8 cellular contexts compared by ENCODE assay signal in genomic region chrX:150361777-150362351, GRCh38. TPM values are rescaled to one million over a fixed set of nuclear protein-coding genes. Genes with fewer than 3 reads are reported as not detected.
A peak's percentile ranks its signal among the peaks of the same experiment; 100 is the strongest.
DNase-seq lines count a peak whose midpoint lies in the region; ATAC-seq and TF ChIP-seq lines count a peak whose summit lies in the region.

No MANE protein-coding gene starts in this region.

- H3K4me3 ChIP-seq in ACC112 (ENCODE audit: low read depth, low read length), result peak overlapping the region; percentile 87
- H3K4me3 ChIP-seq in PC-3 (ENCODE audit: low read length), result peak overlapping the region; percentile 91
- H3K4me3 ChIP-seq in muscle layer of colon (ENCODE audit: low read depth in 1 of 2, low read length in 2 of 2), result peak overlapping the region; percentile 42 to 56
- H3K4me3 ChIP-seq in aorta (ENCODE audit: low read length in 2 of 2), result no peak overlapping the region

- ATAC-seq in PC-3 (peak; percentile 20), aorta (ENCODE audit: low FRiP score) (no peak), GM21723 (IDR thresholded peaks at IDR 0.05; ENCODE audit: unreplicated experiment) (no peak)

- H3K27me3 ChIP-seq in ACC112 (ENCODE audit: insufficient read depth, low read length), result peaks cover 3% of the 10 kb centered on the region; the same call in 1 of the 2 replicates
- no peaks in the 10 kb centered on the region for H3K27me3 ChIP-seq in PC-3 (ENCODE audit: low read length)
- peaks cover 0 to 35% of the 10 kb centered on the region in 2 donors for H3K27me3 ChIP-seq in muscle layer of colon (ENCODE audit: control insufficient read depth in 1 of 2, insufficient read depth in 2 of 2, low read length in 2 of 2)
- no peaks in the 10 kb centered on the region for H3K27me3 ChIP-seq in aorta (ENCODE audit: control insufficient read depth in 1 of 2, insufficient read depth in 2 of 2, low read length in 1 of 2)

- H2AFZ ChIP-seq in ACC112 (ENCODE audit: low read length, unreplicated experiment), result no peak overlapping the region
- H2AFZ ChIP-seq in PC-3 (ENCODE audit: low read length), result peak overlapping the region; percentile 97

- POLR2A ChIA-PET in PC-3 (lab: Charles Lee; ENCODE audit: unreplicated experiment) (no interaction called here), GM10248 (lab: Yijun Ruan, JAX) (no interaction called here)

- no peaks in the 10 kb centered on the region for H3K36me3 ChIP-seq in ACC112 (ENCODE audit: insufficient read depth, low read length)
- H3K36me3 ChIP-seq in PC-3 (ENCODE audit: low read depth, low read length), result no peaks in the 10 kb centered on the region
- no peaks in the 10 kb centered on the region for H3K36me3 ChIP-seq in muscle layer of colon (ENCODE audit: insufficient read depth, low read length)
- H3K36me3 ChIP-seq in aorta (ENCODE audit: control insufficient read depth in 1 of 2, insufficient read depth in 2 of 2, low read length in 1 of 2), result no peaks in the 10 kb centered on the region

- peaks cover 4% of the 10 kb centered on the region for H3K4me1 ChIP-seq in ACC112 (ENCODE audit: control insufficient read depth, insufficient read depth, low read length, unreplicated experiment)
- H3K4me1 ChIP-seq in PC-3 (ENCODE audit: insufficient read depth, low read length), result peaks cover 20% of the 10 kb centered on the region
- peaks cover 6% of the 10 kb centered on the region for H3K4me1 ChIP-seq in muscle layer of colon (ENCODE audit: insufficient read depth, low read length)
- no peaks in the 10 kb centered on the region for H3K4me1 ChIP-seq in aorta (ENCODE audit: control insufficient read depth in 1 of 2, insufficient read depth in 2 of 2, low read length in 2 of 2)

- H4K20me1 ChIP-seq in PC-3 (ENCODE audit: low read length), result no peaks in the 10 kb centered on the region

- peaks cover 11% of the 10 kb centered on the region for H3K79me2 ChIP-seq in ACC112 (ENCODE audit: control insufficient read depth, insufficient read depth, low read length, unreplicated experiment)
- peaks cover 14% of the 10 kb centered on the region for H3K79me2 ChIP-seq in PC-3 (ENCODE audit: low read length)

- intact Hi-C loops in PC-3 (cut with micrococcal nuclease) (loop anchor here (2.0 to 5.0 kb wide), 6 partner anchors 70 to 399 kb away; no protein-coding TSS in a partner anchor), aorta (cut with DNase I) (loop anchor here (5.0 to 10.0 kb wide), 7 partner anchors 125 to 410 kb away; no protein-coding TSS in a partner anchor)

- peak overlapping the region; percentile 100 for H3K4me2 ChIP-seq in PC-3 (ENCODE audit: low read length)

- 0 to 27% methylated on average over 31 to 37 of the region's 37 CpGs for WGBS in aorta, 2 donors

- H3K9ac ChIP-seq in PC-3 (ENCODE audit: low read length), result no peak overlapping the region
- H3K9ac ChIP-seq in muscle layer of colon (ENCODE audit: low read length), result no peak overlapping the region

- H3K9me3 ChIP-seq in PC-3 (ENCODE audit: low read length) (no peaks in the 10 kb centered on the region), muscle layer of colon (ENCODE audit: low read length) (no peaks in the 10 kb centered on the region), aorta (ENCODE audit: control insufficient read depth, low read length) (no peaks in the 10 kb centered on the region)

- CTCF ChIA-PET in PC-3 (lab: Charles Lee) (interaction anchor here (1.1 kb wide), 1 partner anchor 216 kb away, joined by 4 read pairs; no protein-coding TSS in a partner anchor), GM10248 (lab: Yijun Ruan, JAX) (no interaction called here)

- H3K27ac ChIP-seq in ACC112 (ENCODE audit: low read depth, low read length), result no peak overlapping the region
- H3K27ac ChIP-seq in PC-3 (ENCODE audit: low read length), result no peak overlapping the region
- no peak overlapping the region for H3K27ac ChIP-seq in muscle layer of colon (ENCODE audit: low read depth, low read length)
- H3K27ac ChIP-seq in aorta (ENCODE audit: low read depth in 1 of 2, low read length in 2 of 2), result no peak overlapping the region

- DNase-seq in PC-3 (peak; percentile 36), cerebellar cortex (ENCODE audit: low spot score) (peak; percentile 23), aorta (peak; percentile 55 to 78), GM10248 (ENCODE audit: extremely low spot score) (no peak)
- DNase-seq in central memory CD4-positive, alpha-beta T cell, result no peak

- no peaks in the 10 kb centered on the region for H3F3A ChIP-seq in PC-3 (ENCODE audit: low read length, unreplicated experiment)

- TF ChIP-seq CTCF in PC-3 (conservative IDR thresholded peaks at IDR 0.05; ENCODE audit: low read depth, low read length), result no peak
- TF ChIP-seq CTCF in GM10248 (IDR thresholded peaks at IDR 0.05; ENCODE audit: control extremely low read depth, extremely low read depth, low read depth, missing control alignments), result no peak

- no TSS peak for BruUV-seq in PC-3 (replicated peaks; lab: Mats Ljungman, UMichigan)

- no peaks in the 10 kb centered on the region for H3K9me2 ChIP-seq in PC-3 (replicated peaks; ENCODE audit: low read length)

RNA-seq across cellular contexts. Expression of gene MAMLD1, which starts 1.3 kb away (rescaled TPM):
- total RNA-seq in PC-3 (2014; rRNA removed) (2.8 and 3.6 TPM in 2 replicates), aorta (1 to 10 TPM; 7.9 to 8.5 TPM)
- polyA plus RNA-seq in aorta, result 1 to 10 TPM; 1.8 to 7.5 TPM

Comparison
In these comparisons a context has a peak if more than half of its experiments do, and no peak if none do; other contexts are left out.
1. H3K4me3 ChIP-seq: peak in ACC112 (single experiment), PC-3 (single experiment) and muscle layer of colon (2 of 2); none in aorta (0 of 2).
2. DNase-seq: peak in PC-3 (single experiment), cerebellar cortex (single experiment) and aorta (2 of 2); none in central memory CD4-positive, alpha-beta T cell (single experiment) and GM10248 (single experiment).